In the genomic region with DNA sequence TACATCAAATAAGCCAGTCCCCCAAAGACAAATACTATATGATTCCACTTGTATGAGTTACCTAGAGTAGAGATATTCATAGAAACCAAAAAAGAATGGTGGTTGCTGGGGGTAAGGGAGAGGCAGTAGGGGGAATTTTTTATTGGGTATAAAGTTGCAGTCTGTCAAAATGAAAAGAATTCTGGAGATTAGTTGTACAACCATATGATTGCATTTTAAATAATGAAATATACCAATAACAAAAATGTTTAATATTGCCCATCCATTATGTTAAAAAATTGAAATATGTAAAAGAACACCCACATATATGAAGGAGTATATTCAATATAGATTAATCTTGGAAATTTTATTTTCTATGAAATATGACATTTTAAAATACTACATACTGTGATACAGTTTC, we compare ENCODE assay signal across 28 cellular contexts.
"Had no signal": no experiment of that assay in that cellular context is flagged by ENCODE, and none has a peak within 500 bp of the region (broad histone marks: within the 10 kb centered on the region; RNA-seq: fewer than 3 reads in every experiment).

No MANE protein-coding gene starts in this region.

- H3K27ac ChIP-seq: suprapubic skin, testis, thoracic aorta, thyroid gland, tibial artery, tibial nerve, transverse colon, upper lobe of left lung, upper lobe of right lung, uterus, vagina had no signal

- H3K9me3 ChIP-seq: suprapubic skin, testis, thoracic aorta, thyroid gland, tibial artery, upper lobe of right lung, uterus, vagina had no signal

- FAIRE-seq: urothelium cell line had no signal

- H3K36me3 ChIP-seq: suprapubic skin, thoracic aorta, thyroid gland, tibial artery, tibial nerve, transverse colon, upper lobe of left lung, upper lobe of right lung, uterus, vagina had no signal

- H3K27ac Mint-ChIP-seq: stimulated activated effector memory CD8-positive, alpha-beta T cell treated with anti-CD3 and anti-CD28 coated beads, Interleukin-12 subunit alpha, Interleukin-12 subunit beta, amount 100 ng/mL, for 72 hours; stimulated activated memory B cell treated with anti-CD40 and anti-IgM and Interleukin-4, amounts not matched to agents 10 μg/mL and 1 μg/mL and 100 μg/mL, for 72 hours; stimulated activated naive B cell treated with anti-CD40 and anti-IgM and Interleukin-4, amounts not matched to agents 10 μg/mL and 1 μg/mL and 100 μg/mL, for 72 hours; stimulated activated naive CD8-positive, alpha-beta T cell treated with anti-CD3 and anti-CD28 coated beads, Interleukin-15, amount 100 ng/mL, for 72 hours; stimulated activated naive CD8-positive, alpha-beta T cell treated with anti-CD3 and anti-CD28 coated beads, Interleukin-15, Interleukin-2, amounts not matched to agents 100 ng/mL and 50 ng/mL, for 24 hours; type B pancreatic cell had no signal

- DNase-seq: stimulated activated CD4-positive, alpha-beta T cell treated with anti-CD3 and anti-CD28 coated beads, Interleukin-2, amount 100 ng/mL, for 48 hours; stimulated activated CD4-positive, alpha-beta T cell treated with anti-CD3 and anti-CD28 coated beads, Interleukin-4, amount 100 ng/mL, for 1 hour; stimulated activated CD4-positive, alpha-beta T cell treated with anti-CD3 and anti-CD28 coated beads, Interleukin-4, amount 100 ng/mL, for 24 hours; stimulated activated CD4-positive, alpha-beta T cell treated with anti-CD3 and anti-CD28 coated beads, Interleukin-4, amount 100 ng/mL, for 4 hours; stimulated activated CD8-positive, alpha-beta memory T cell treated with anti-CD3 and anti-CD28 coated beads, Interleukin-4, amount 100 ng/mL, for 48 hours; stimulated activated naive B cell treated with anti-CD40 and anti-IgM and Interleukin-4, amounts not matched to agents 10 μg/mL and 1 μg/mL and 100 μg/mL, for 72 hours; stimulated activated naive CD4-positive, alpha-beta T cell; stimulated activated naive CD4-positive, alpha-beta T cell treated with Interleukin-2 at 50 U/mL for 16 hours; stimulated activated naive CD8-positive, alpha-beta T cell treated with anti-CD3 and anti-CD28 coated beads, Interleukin-15, amount 100 ng/mL, for 72 hours; stimulated activated naive CD8-positive, alpha-beta T cell treated with anti-CD3 and anti-CD28 coated beads, Interleukin-15, Interleukin-2, amounts not matched to agents 100 U/mL and 50 U/mL, for 24 hours; substantia nigra; testis; thyroid gland; tibial artery; transverse colon; trophoblast cell; upper lobe of left lung; upper lobe of right lung; uterus had no signal

- H3K4me3 ChIP-seq: suprapubic skin, testis, thoracic aorta, thyroid gland, tibial artery, tibial nerve, transverse colon, upper lobe of left lung, upper lobe of right lung, uterus, vagina had no signal

- H3K4me3 Mint-ChIP-seq: stimulated activated effector memory CD8-positive, alpha-beta T cell treated with anti-CD3 and anti-CD28 coated beads, Interleukin-12 subunit alpha, Interleukin-12 subunit beta, amount 100 ng/mL, for 72 hours; stimulated activated memory B cell treated with anti-CD40 and anti-IgM and Interleukin-4, amounts not matched to agents 10 μg/mL and 1 μg/mL and 100 μg/mL, for 72 hours; stimulated activated naive B cell treated with anti-CD40 and anti-IgM and Interleukin-4, amounts not matched to agents 10 μg/mL and 1 μg/mL and 100 μg/mL, for 72 hours; stimulated activated naive CD8-positive, alpha-beta T cell treated with anti-CD3 and anti-CD28 coated beads, Interleukin-15, amount 100 ng/mL, for 72 hours; stimulated activated naive CD8-positive, alpha-beta T cell treated with anti-CD3 and anti-CD28 coated beads, Interleukin-15, Interleukin-2, amounts not matched to agents 100 ng/mL and 50 ng/mL, for 24 hours; type B pancreatic cell had no signal

- H3K36me3 Mint-ChIP-seq: stimulated activated effector memory CD8-positive, alpha-beta T cell treated with anti-CD3 and anti-CD28 coated beads, Interleukin-12 subunit alpha, Interleukin-12 subunit beta, amount 100 ng/mL, for 72 hours; stimulated activated memory B cell treated with anti-CD40 and anti-IgM and Interleukin-4, amounts not matched to agents 10 μg/mL and 1 μg/mL and 100 μg/mL, for 72 hours; stimulated activated naive B cell treated with anti-CD40 and anti-IgM and Interleukin-4, amounts not matched to agents 10 μg/mL and 1 μg/mL and 100 μg/mL, for 72 hours had no signal

- H3K4me1 Mint-ChIP-seq: stimulated activated effector memory CD8-positive, alpha-beta T cell treated with anti-CD3 and anti-CD28 coated beads, Interleukin-12 subunit alpha, Interleukin-12 subunit beta, amount 100 ng/mL, for 72 hours; stimulated activated memory B cell treated with anti-CD40 and anti-IgM and Interleukin-4, amounts not matched to agents 10 μg/mL and 1 μg/mL and 100 μg/mL, for 72 hours; stimulated activated naive B cell treated with anti-CD40 and anti-IgM and Interleukin-4, amounts not matched to agents 10 μg/mL and 1 μg/mL and 100 μg/mL, for 72 hours; stimulated activated naive CD8-positive, alpha-beta T cell treated with anti-CD3 and anti-CD28 coated beads, Interleukin-15, amount 100 ng/mL, for 72 hours had no signal

- H3K27me3 Mint-ChIP-seq: stimulated activated memory B cell treated with anti-CD40 and anti-IgM and Interleukin-4, amounts not matched to agents 10 μg/mL and 1 μg/mL and 100 μg/mL, for 72 hours; stimulated activated naive B cell treated with anti-CD40 and anti-IgM and Interleukin-4, amounts not matched to agents 10 μg/mL and 1 μg/mL and 100 μg/mL, for 72 hours; stimulated activated naive CD8-positive, alpha-beta T cell treated with anti-CD3 and anti-CD28 coated beads, Interleukin-15, amount 100 ng/mL, for 72 hours; stimulated activated naive CD8-positive, alpha-beta T cell treated with anti-CD3 and anti-CD28 coated beads, Interleukin-15, Interleukin-2, amounts not matched to agents 100 ng/mL and 50 ng/mL, for 24 hours; type B pancreatic cell had no signal

- ATAC-seq: stimulated activated effector memory CD8-positive, alpha-beta T cell treated with anti-CD3 and anti-CD28 coated beads, Interleukin-12 subunit alpha, Interleukin-12 subunit beta, amount 100 ng/mL, for 72 hours; stimulated activated memory B cell treated with anti-CD40 and anti-IgM and Interleukin-4, amounts not matched to agents 10 μg/mL and 1 μg/mL and 100 μg/mL, for 72 hours; stimulated activated naive B cell treated with anti-CD40 and anti-IgM and Interleukin-4, amounts not matched to agents 10 μg/mL and 1 μg/mL and 100 μg/mL, for 72 hours; stimulated activated naive CD8-positive, alpha-beta T cell treated with anti-CD3 and anti-CD28 coated beads, Interleukin-15, amount 100 ng/mL, for 72 hours; stimulated activated naive CD8-positive, alpha-beta T cell treated with anti-CD3 and anti-CD28 coated beads, Interleukin-15, Interleukin-2, amounts not matched to agents 100 U/mL and 50 U/mL, for 24 hours; upper lobe of right lung had no signal

- H3K27me3 ChIP-seq: suprapubic skin, testis, thyroid gland, tibial artery, tibial nerve, transverse colon, upper lobe of left lung, upper lobe of right lung, uterus, vagina had no signal

- H3K9me3 Mint-ChIP-seq: stimulated activated effector memory CD8-positive, alpha-beta T cell treated with anti-CD3 and anti-CD28 coated beads, Interleukin-12 subunit alpha, Interleukin-12 subunit beta, amount 100 ng/mL, for 72 hours had no signal

- H3K4me1 ChIP-seq: suprapubic skin, testis, thyroid gland, tibial artery, tibial nerve, transverse colon, upper lobe of left lung, upper lobe of right lung, uterus, vagina had no signal
